In the genomic region with DNA sequence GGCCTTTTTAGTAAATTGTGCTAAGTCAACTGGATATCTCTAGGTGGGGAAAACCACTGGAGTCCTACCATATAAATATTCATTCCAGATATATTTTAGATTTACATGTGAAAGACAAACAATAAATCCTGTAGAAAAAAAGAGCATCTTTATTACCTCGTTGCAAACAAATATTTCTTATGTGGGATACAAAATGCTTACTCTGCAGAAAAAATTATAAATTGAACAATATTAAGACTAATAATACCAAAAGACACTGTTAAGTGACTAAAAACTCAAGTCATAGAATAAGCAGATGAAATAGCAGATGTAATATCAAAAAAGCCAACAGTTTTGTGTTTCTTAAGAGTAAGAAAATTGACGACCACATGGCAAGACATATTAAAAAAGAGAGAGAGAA, we compare ENCODE assay signal across 8 cellular contexts. TPM values are rescaled to one million over a fixed set of nuclear protein-coding genes. Genes with fewer than 3 reads are reported as not detected.
"Had no signal": no experiment of that assay in that cellular context is flagged by ENCODE, and none has a peak within 500 bp of the region (broad histone marks: within the 10 kb centered on the region; RNA-seq: fewer than 3 reads in every experiment).

No MANE protein-coding gene starts in this region.

- H3K4me3 Mint-ChIP-seq: GM23338, HFFc6, IgD-negative memory B cell had no signal

- H3K27ac ChIP-seq: HL-60 had no signal

- DNase-seq: H7, HFFc6, KG1 had no signal

- H3K4me3 ChIP-seq: GM23338, HAP-1 had no signal

- H3K27ac Mint-ChIP-seq: GM23338, HFFc6, IgD-negative memory B cell had no signal

- H3K4me1 Mint-ChIP-seq: IgD-negative memory B cell had no signal

- H3K27me3 Mint-ChIP-seq: IgD-negative memory B cell had no signal

- H2AFZ ChIP-seq: GM23338 had no signal

- H3K36me3 Mint-ChIP-seq: IgD-negative memory B cell had no signal

- H3K9me3 ChIP-seq: HAP-1 had no signal

- H3K4me2 ChIP-seq: GM23338 had no signal

- H3K36me3 ChIP-seq: HAP-1 had no signal

- ATAC-seq: GM23338, HCT116 had no signal

- H3K9me3 Mint-ChIP-seq: GM23338 had no signal

RNA-seq across cellular contexts. Expression of gene SULT1B1, which starts 43.8 kb away (rescaled TPM):
- total RNA-seq: GM23338, H7 had no signal
- polyA plus RNA-seq: GM23338 had no signal
